ENCODE assay signal across 8 cellular contexts in genomic region chr18:55420665-55420964, GRCh38.
A peak's percentile ranks its signal among the peaks of the same experiment; 100 is the strongest.
DNase-seq lines count a peak whose midpoint lies in the region; ATAC-seq and TF ChIP-seq lines count a peak whose summit lies in the region.

No MANE protein-coding gene starts in this region.

- peak overlapping the region; percentile 77; the same call in 1 of the 2 replicates for H4K5ac ChIP-seq in IMR-90 (ENCODE audit: low read depth, low read length)

- H4K8ac ChIP-seq in IMR-90 (ENCODE audit: low read depth in 2 of 2, low read length in 2 of 2) = peak overlapping the region; percentile 8 to 76; a peak in 3 of 4 replicates

- intact Hi-C loops in breast epithelium (cut with DNase I; ENCODE audit: low total_unique reads) (no loop called here), MCF 10A (cut with micrococcal nuclease) (no loop called here), IMR-90 (cut with micrococcal nuclease) (loop anchor here (1.0 to 5.0 kb wide), 3 partner anchors 78 to 168 kb away; partner anchors contain the start of gene TCF4), transverse colon (cut with DNase I; ENCODE audit: low total_unique reads) (loop anchor here (5.0 kb wide), 1 partner anchor 167 kb away; the partner anchor contains the start of gene TCF4), Calu3 (cut with micrococcal nuclease; ENCODE audit: unreplicated experiment) (no loop called here)

- no peak for TF ChIP-seq POLR2A in breast epithelium (IDR thresholded peaks at IDR 0.05)
- TF ChIP-seq POLR2A in IMR-90 (IDR thresholded peaks at IDR 0.05; ENCODE audit: low read depth, low read length) = no peak
- no peak for TF ChIP-seq POLR2A in transverse colon (IDR thresholded peaks at IDR 0.05)

- 0 out of 2 replicates have a peak overlapping the region, but pooled peaks have one; percentile 2 for H3K56ac ChIP-seq in IMR-90 (ENCODE audit: extremely low read depth, insufficient read depth, low read length)

- H2AK5ac ChIP-seq in IMR-90 (ENCODE audit: low read depth, low read length) = no peak overlapping the region; the same call in 1 of the 2 replicates

- H3K79me1 ChIP-seq in IMR-90 (ENCODE audit: low read depth in 1 of 2, low read length in 2 of 2) = peaks cover 31 to 66% of the 10 kb centered on the region in 2 experiments

- in situ Hi-C loops in IMR-90 (cut with MboI; ENCODE audit: low sequenced_read_pairs) = loop anchor here (25.0 kb wide), 1 partner anchor 183 kb away; no protein-coding TSS in a partner anchor
- in situ Hi-C loops in transverse colon (cut with MboI; ENCODE audit: low pct_ligation_motif_present in 1 of 4, low pct_unique_long_range_greater_than_20kb in 1 of 4, low sequenced_read_pairs in 3 of 4) = loop anchor here (25.0 kb wide), 4 partner anchors 167 to 1142 kb away; partner anchors contain the start of gene TCF4 (in 1 of the 4)

- dilution Hi-C loops in IMR-90 (cut with HindIII; ENCODE audit: low sequenced_read_pairs, unreplicated experiment) = no loop called here

- no peak for TF ChIP-seq CTCF in breast epithelium (IDR thresholded peaks at IDR 0.05)
- TF ChIP-seq CTCF in MCF 10A (IDR thresholded peaks at IDR 0.05; ENCODE audit: unreplicated experiment) = no peak
- TF ChIP-seq CTCF in IMR-90 (conservative IDR thresholded peaks at IDR 0.05; ENCODE audit: low read depth, low read length) = no peak
- no peak for TF ChIP-seq CTCF in fibroblast of pulmonary artery (IDR thresholded peaks at IDR 0.05; ENCODE audit: low read length, missing control alignments)
- no peak for TF ChIP-seq CTCF in transverse colon (IDR thresholded peaks at IDR 0.05)
- TF ChIP-seq CTCF in Calu3 (IDR thresholded peaks at IDR 0.05; ENCODE audit: unreplicated experiment) = no peak

- no peaks in the 10 kb centered on the region for H3K9me3 ChIP-seq in breast epithelium
- no peaks in the 10 kb centered on the region for H3K9me3 ChIP-seq in IMR-90 (ENCODE audit: control insufficient read depth, insufficient read depth, low read length)
- H3K9me3 ChIP-seq in transverse colon = no peaks in the 10 kb centered on the region

- peak overlapping the region; percentile 34 to 46 (median 39) for H3K4me3 ChIP-seq in breast epithelium
- peak overlapping the region; percentile 28; the same call in 1 of the 2 replicates for H3K4me3 ChIP-seq in IMR-90 (ENCODE audit: insufficient read depth, low read depth, low read length)
- peak overlapping the region; percentile 22 for H3K4me3 ChIP-seq in fibroblast of pulmonary artery (replicated peaks; ENCODE audit: low read depth, low read length)
- H3K4me3 ChIP-seq in transverse colon = peak overlapping the region in 1 of 4 donors; percentile 30

- peak overlapping the region; percentile 45; the same call in 1 of the 2 replicates for H4K91ac ChIP-seq in IMR-90 (ENCODE audit: insufficient read depth, low read depth, low read length)

- peak overlapping the region; percentile 98 for H3K4me2 ChIP-seq in IMR-90 (ENCODE audit: low read depth, low read length)

- H2BK15ac ChIP-seq in IMR-90 (ENCODE audit: low read depth, low read length) = peak overlapping the region; percentile 85; the same call in 1 of the 3 replicates

- peaks cover 4% of the 10 kb centered on the region; the same call in 1 of the 2 replicates for H3K9me1 ChIP-seq in IMR-90 (ENCODE audit: insufficient read depth, low read length)

- H3K27me3 Mint-ChIP-seq in MCF 10A (ENCODE audit: insufficient read depth, unreplicated experiment) (no peaks in the 10 kb centered on the region), Calu3 (ENCODE audit: unreplicated experiment) (peaks cover under 1% of the 10 kb centered on the region)

- H3K9me3 Mint-ChIP-seq in MCF 10A (ENCODE audit: unreplicated experiment) (no peaks in the 10 kb centered on the region), Calu3 (ENCODE audit: low read depth, unreplicated experiment) (no peaks in the 10 kb centered on the region)

- H2BK20ac ChIP-seq in IMR-90 (ENCODE audit: low read depth, low read length) = peak overlapping the region; percentile 28; the same call in 1 of the 2 replicates

- CTCF ChIA-PET in MCF 10A (lab: Yijun Ruan, JAX) = interaction anchor here (0.5 kb wide), 1 partner anchor 748 kb away, joined by 4 read pairs; no protein-coding TSS in a partner anchor
- CTCF ChIA-PET in IMR-90 (lab: Yijun Ruan, JAX) = no interaction called here
- CTCF ChIA-PET in Calu3 (lab: Charles Lee) = interaction anchor here (0.5 to 0.6 kb wide), 2 partner anchors 74 to 584 kb away, joined by 3 read pairs; no protein-coding TSS in a partner anchor

- H3K4me1 ChIP-seq in breast epithelium = no peaks in the 10 kb centered on the region
- H3K4me1 ChIP-seq in IMR-90 (ENCODE audit: control insufficient read depth, insufficient read depth, low read length) = peaks cover 12% of the 10 kb centered on the region; the same call in 1 of the 2 replicates
- peaks cover 0 to 27% (median 0%) of the 10 kb centered on the region in 4 donors for H3K4me1 ChIP-seq in transverse colon

- no peaks in the 10 kb centered on the region for H4K20me1 ChIP-seq in IMR-90 (ENCODE audit: insufficient read depth, low read length)

- H2AK9ac ChIP-seq in IMR-90 (replicated peaks; ENCODE audit: low read depth, low read length, poor library complexity) = no peak overlapping the region

- H3K27ac ChIP-seq in breast epithelium (peak overlapping the region; percentile 79 to 82), IMR-90 (ENCODE audit: insufficient read depth, low read length) (peak overlapping the region; percentile 76; the same call in 1 of the 2 replicates), transverse colon (peak overlapping the region; percentile 62 to 72 (median 68))

- H3K4me1 Mint-ChIP-seq in MCF 10A (ENCODE audit: insufficient read depth, unreplicated experiment) = no peaks in the 10 kb centered on the region
- H3K4me1 Mint-ChIP-seq in Calu3 (ENCODE audit: low read depth, unreplicated experiment) = no peaks in the 10 kb centered on the region

- no peaks in the 10 kb centered on the region for H3K27me3 ChIP-seq in breast epithelium
- H3K27me3 ChIP-seq in IMR-90 (ENCODE audit: control insufficient read depth, insufficient read depth, low read length) = no peaks in the 10 kb centered on the region
- no peaks in the 10 kb centered on the region for H3K27me3 ChIP-seq in transverse colon

- TF ChIP-seq RAD21 in IMR-90 (IDR thresholded peaks at IDR 0.05; ENCODE audit: low read length) = no peak

- no peak overlapping the region for H2AFZ ChIP-seq in IMR-90 (replicated peaks; ENCODE audit: low read length, poor library complexity)

- H3K23ac ChIP-seq in IMR-90 (ENCODE audit: low read depth, low read length) = peak overlapping the region; percentile 96

- H3K9ac ChIP-seq in IMR-90 (ENCODE audit: low read depth, low read length) = peak overlapping the region; percentile 79

- no peak overlapping the region for H3K27ac Mint-ChIP-seq in MCF 10A (ENCODE audit: low read depth, unreplicated experiment)
- no peak overlapping the region for H3K27ac Mint-ChIP-seq in Calu3 (ENCODE audit: unreplicated experiment)

- ATAC-seq in IMR-90 (ENCODE audit: low read depth) = no peak

- POLR2A ChIA-PET in MCF 10A (lab: Yijun Ruan, JAX) (no interaction called here), IMR-90 (lab: Charles Lee; ENCODE audit: unreplicated experiment) (interaction anchor here (0.7 kb wide), 1 partner anchor 41 kb away, joined by 4 read pairs; no protein-coding TSS in a partner anchor)

- H3K14ac ChIP-seq in IMR-90 (replicated peaks; ENCODE audit: low read depth, low read length) = 0 out of 2 replicates have a peak overlapping the region, but pooled peaks have one; percentile 6

- DNase-seq in breast epithelium (ENCODE audit: low spot score in 2 of 2) (no peak), MCF 10A (ENCODE audit: unreplicated experiment) (no peak), IMR-90 (no peak), fibroblast of pulmonary artery (ENCODE audit: low read depth) (no peak), transverse colon (no peak), Calu3 (no peak), NCI-H2227 treated with DMSO at 0.1 percent for 48 hours (lab: John Stamatoyannopoulos, UW) (no peak)
- no peak for DNase-seq in activated CD8-positive, alpha-beta memory T cell treated with anti-CD3 and anti-CD28 coated beads for 24 hours

- TF ChIP-seq EP300 in transverse colon (IDR thresholded peaks at IDR 0.05; ENCODE audit: low read depth) = no peak

- peak overlapping the region; percentile 50; the same call in 1 of the 2 replicates for H3K18ac ChIP-seq in IMR-90 (ENCODE audit: low read depth, low read length)

- peak overlapping the region; percentile 89 for H2BK5ac ChIP-seq in IMR-90 (ENCODE audit: low read depth, low read length, poor library complexity, severe bottlenecking)

- no CpG with 5 or more reads among the region's 5 CpGs for WGBS in IMR-90 (ENCODE audit: extremely low coverage in 2 of 2, insufficient read length in 1 of 2), 2 experiments
- whole genome bisulfite sequencing in transverse colon (ENCODE audit: low coverage in 1 of 2), 2 donors = 41 to 47% methylated on average over 5 of the region's 5 CpGs

- no peaks in the 10 kb centered on the region for H3K36me3 Mint-ChIP-seq in MCF 10A (ENCODE audit: insufficient read depth, unreplicated experiment)
- no peaks in the 10 kb centered on the region for H3K36me3 Mint-ChIP-seq in Calu3 (ENCODE audit: insufficient read depth, unreplicated experiment)

- H3K36me3 ChIP-seq in breast epithelium = no peaks in the 10 kb centered on the region
- no peaks in the 10 kb centered on the region for H3K36me3 ChIP-seq in IMR-90 (ENCODE audit: control insufficient read depth, insufficient read depth, low read length)
- no peaks in the 10 kb centered on the region for H3K36me3 ChIP-seq in transverse colon

- peak overlapping the region; percentile 64 for H2BK120ac ChIP-seq in IMR-90 (ENCODE audit: low read depth, low read length)

- BruUV-seq in MCF 10A (replicated peaks; lab: Mats Ljungman, UMichigan) (no TSS peak), IMR-90 (replicated peaks; lab: Mats Ljungman, UMichigan) (no TSS peak), Calu3 (replicated peaks; lab: Mats Ljungman, UMichigan) (no TSS peak)

- peak overlapping the region; percentile 31; the same call in 1 of the 2 replicates for H3K4ac ChIP-seq in IMR-90 (ENCODE audit: low read depth, low read length)

- H3K4me3 Mint-ChIP-seq in MCF 10A (ENCODE audit: unreplicated experiment) = no peak overlapping the region
- no peak overlapping the region for H3K4me3 Mint-ChIP-seq in Calu3 (ENCODE audit: low read depth, unreplicated experiment)

TF ChIP-seq in IMR-90, 13 proteins besides CTCF, POLR2A, EP300 and RAD21 (continues in another document):
- no peak for TF ChIP-seq MAZ (IDR thresholded peaks at IDR 0.05; ENCODE audit: borderline replicate concordance, low read depth, low read length)
- TF ChIP-seq RFX5 (IDR thresholded peaks at IDR 0.05; ENCODE audit: low read depth, low read length) = no peak
- no peak for TF ChIP-seq MXI1 (IDR thresholded peaks at IDR 0.05; ENCODE audit: borderline replicate concordance, low read depth, low read length)
- no peak for TF ChIP-seq BHLHE40 (IDR thresholded peaks at IDR 0.05; ENCODE audit: low read depth, low read length)
- TF ChIP-seq RCOR1 (IDR thresholded peaks at IDR 0.05; ENCODE audit: insufficient replicate concordance, low read length) = no peak
- TF ChIP-seq FOS (IDR thresholded peaks at IDR 0.05; ENCODE audit: low read depth, low read length) = no peak
- TF ChIP-seq CEBPB (IDR thresholded peaks at IDR 0.05; ENCODE audit: low read depth, low read length) = no peak
- no peak for TF ChIP-seq SMC3 (IDR thresholded peaks at IDR 0.05; ENCODE audit: low read depth, low read length)
- TF ChIP-seq MAFK (IDR thresholded peaks at IDR 0.05; ENCODE audit: low read depth, low read length) = no peak

Comparison
In these comparisons a context has a peak if more than half of its experiments do, and no peak if none do; other contexts are left out.
1. intact Hi-C loops: an anchor here in IMR-90 (1.0 to 5.0 kb wide) and transverse colon (5.0 kb wide); none called in breast epithelium, MCF 10A and Calu3.